In genomic region chr3:14536055-14536815, GRCh38 we compare ENCODE assay signal across 29 cellular contexts. TPM values are rescaled to one million over a fixed set of nuclear protein-coding genes. Genes with fewer than 3 reads are reported as not detected.
"Had no signal": no experiment of that assay in that cellular context is flagged by ENCODE, and none has a peak within 500 bp of the region (broad histone marks: within the 10 kb centered on the region; RNA-seq: fewer than 3 reads in every experiment).

No MANE protein-coding gene starts in this region.

- H3K9me3 ChIP-seq: breast epithelium, left lung, pancreas, testis, transverse colon had no signal

- H3K27me3 ChIP-seq: pancreas, testis, transverse colon had no signal

- H3K27ac Mint-ChIP-seq: activated B cell treated with CpG ODN at 0.5 μM for 24 hours; activated CD8-positive, alpha-beta T cell treated with anti-CD3 and anti-CD28 coated beads for 36 hours; activated T-helper 17 cell treated with anti-CD3 and anti-CD28 coated beads, Interleukin-2, amount 50 U/mL, for 72 hours; immature natural killer cell; T-helper 2 cell treated with Interferon-gamma antibody and Interleukin-4, amounts not matched to agents 5 μg/mL and 100 μg/mL, for 36 hours had no signal

- H3K27ac ChIP-seq: breast epithelium, epithelial cell of prostate, left lung, pancreas, testis, transverse colon had no signal

- H3K36me3 Mint-ChIP-seq: immature natural killer cell, naive B cell had no signal

- H3K27me3 Mint-ChIP-seq: activated CD8-positive, alpha-beta T cell treated with anti-CD3 and anti-CD28 coated beads for 36 hours; activated T-helper 17 cell treated with anti-CD3 and anti-CD28 coated beads, Interleukin-2, amount 50 U/mL, for 72 hours had no signal

- H3K4me1 ChIP-seq: breast epithelium, left lung, pancreas had no signal

- DNase-seq: activated B cell treated with CpG ODN at 0.5 μM for 24 hours; activated CD4-positive, alpha-beta T cell treated with anti-CD3 and anti-CD28 coated beads, Interleukin-2, amount 50 U/mL, for 1 hour; activated CD8-positive, alpha-beta T cell treated with anti-CD3 and anti-CD28 coated beads for 36 hours; activated gamma-delta T cell treated with Interleukin-2 at 50 U/mL for 16 hours; activated naive CD4-positive, alpha-beta T cell treated with anti-CD3 and anti-CD28 coated beads, Interleukin-2, amount 50 U/mL, for 16 hours; activated T-cell treated with anti-CD3 and anti-CD28 coated beads, Interleukin-2, amount 50 U/mL, for 4 hours; amniotic stem cell; effector CD8-positive, alpha-beta T cell; hypothalamus; immature natural killer cell; mammary epithelial cell; naive B cell; nephron progenitor cell; stimulated activated CD4-positive, alpha-beta T cell treated with anti-CD3 and anti-CD28 coated beads, Interleukin-2, amount 100 ng/mL, for 48 hours; stimulated activated naive CD8-positive, alpha-beta T cell treated with anti-CD3 and anti-CD28 coated beads, Interleukin-15, Interleukin-2, amounts not matched to agents 100 U/mL and 50 U/mL, for 24 hours; T-helper 1 cell; testis; transverse colon had no signal

- H3K36me3 ChIP-seq: breast epithelium, left lung, pancreas, transverse colon had no signal

- H3K4me3 Mint-ChIP-seq: activated B cell treated with CpG ODN at 0.5 μM for 24 hours; activated CD8-positive, alpha-beta T cell treated with anti-CD3 and anti-CD28 coated beads for 36 hours; activated T-cell treated with anti-CD3 and anti-CD28 coated beads, Interleukin-2, amount 50 U/mL, for 4 hours; activated T-helper 17 cell treated with anti-CD3 and anti-CD28 coated beads, Interleukin-2, amount 50 U/mL, for 72 hours; central memory CD8-positive, alpha-beta T cell; immature natural killer cell; naive B cell; nephron progenitor cell; T-helper 2 cell treated with Interferon-gamma antibody and Interleukin-4, amounts not matched to agents 5 μg/mL and 100 μg/mL, for 36 hours had no signal

- H3K9me3 Mint-ChIP-seq: activated B cell treated with CpG ODN at 0.5 μM for 24 hours; activated CD8-positive, alpha-beta T cell treated with anti-CD3 and anti-CD28 coated beads for 36 hours; activated T-cell treated with anti-CD3 and anti-CD28 coated beads, Interleukin-2, amount 50 U/mL, for 4 hours; activated T-helper 17 cell treated with anti-CD3 and anti-CD28 coated beads, Interleukin-2, amount 50 U/mL, for 72 hours; central memory CD8-positive, alpha-beta T cell; nephron progenitor cell; T-helper 2 cell treated with Interferon-gamma antibody and Interleukin-4, amounts not matched to agents 5 μg/mL and 100 μg/mL, for 36 hours had no signal

- H3K4me3 ChIP-seq: breast epithelium, left lung, pancreas, testis, transverse colon had no signal

- ATAC-seq: activated CD8-positive, alpha-beta T cell treated with anti-CD3 and anti-CD28 coated beads for 36 hours; activated T-cell treated with anti-CD3 and anti-CD28 coated beads, Interleukin-2, amount 50 U/mL, for 4 hours; activated T-helper 17 cell treated with anti-CD3 and anti-CD28 coated beads, Interleukin-2, amount 50 U/mL, for 72 hours; left lung; pancreas; right cardiac atrium; stimulated activated naive CD8-positive, alpha-beta T cell treated with anti-CD3 and anti-CD28 coated beads, Interleukin-15, Interleukin-2, amounts not matched to agents 100 U/mL and 50 U/mL, for 24 hours had no signal

- H3K4me1 Mint-ChIP-seq: activated B cell treated with CpG ODN at 0.5 μM for 24 hours; activated T-helper 17 cell treated with anti-CD3 and anti-CD28 coated beads, Interleukin-2, amount 50 U/mL, for 72 hours; central memory CD8-positive, alpha-beta T cell; immature natural killer cell; naive B cell had no signal

RNA-seq across cellular contexts. Expression of gene GRIP2, which starts 3.9 kb away (rescaled TPM):
- total RNA-seq: activated B cell treated with CpG ODN at 0.5 μM for 24 hours; activated CD8-positive, alpha-beta T cell treated with anti-CD3 and anti-CD28 coated beads for 36 hours; activated T-cell treated with anti-CD3 and anti-CD28 coated beads, Interleukin-2, amount 50 U/mL, for 4 hours; dermis microvascular lymphatic vessel endothelial cell; kidney epithelial cell; pulmonary artery endothelial cell had no signal
- polyA plus RNA-seq: immature natural killer cell had no signal
